Comparison of ENCODE assay signal across 2 cellular contexts in the genomic region with DNA sequence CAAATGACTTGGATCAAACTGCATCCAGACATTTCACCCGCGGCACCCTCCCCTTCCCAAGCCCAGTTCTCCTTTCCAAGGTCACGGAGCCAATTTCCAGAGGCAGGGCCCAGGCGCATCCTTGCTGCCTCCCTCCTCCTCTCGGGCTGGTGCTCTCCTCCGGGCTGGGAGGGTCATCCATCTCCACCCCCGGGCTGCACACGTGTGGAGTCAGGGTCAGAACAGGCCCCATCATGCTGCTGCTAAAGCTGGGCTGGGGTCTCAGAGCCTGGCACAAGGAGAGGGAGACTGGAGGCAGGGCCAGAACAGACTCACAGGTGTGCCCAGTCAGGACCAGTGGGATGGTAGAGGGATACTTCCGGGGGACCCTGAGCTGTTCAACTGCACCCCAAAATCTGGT.
TF ChIP-seq lines count a peak whose summit lies in the region.

No MANE protein-coding gene starts in this region.

TF ChIP-seq in K562, 482 proteins besides CTCF, POLR2A, EP300 and RAD21:
- TF ChIP-seq MAFK (IDR thresholded peaks at IDR 0.05; ENCODE audit: low read length) (peak; percentile 31; the same call in 1 of the 2 replicates), SMC3 (conservative IDR thresholded peaks at IDR 0.05; ENCODE audit: insufficient read depth, low read depth, low read length) (0 out of 2 replicates have a peak, but pooled peaks have one; percentile 8), TCF3 (CRISPR knock-in tag; IDR thresholded peaks at IDR 0.05) (no peak), SREBF1 (IDR thresholded peaks at IDR 0.05; ENCODE audit: borderline replicate concordance, low read depth, low read length) (0 out of 2 replicates have a peak, but pooled peaks have one; percentile 3), ZNF41 (CRISPR knock-in tag; conservative IDR thresholded peaks at IDR 0.05) (no peak), GTF2F1 (IDR thresholded peaks at IDR 0.05; ENCODE audit: low read depth, low read length) (peak; percentile 18; the same call in 1 of the 2 replicates), RCOR1 (IDR thresholded peaks at IDR 0.05; ENCODE audit: borderline replicate concordance in 1 of 2, low read depth in 2 of 2, low read length in 2 of 2) (0 out of 4 replicates have a peak, but pooled peaks of 1 of the 2 experiments have one; percentile 29)

TF ChIP-seq in H1, 55 proteins besides CTCF, POLR2A, EP300 and RAD21:
- TF ChIP-seq, protein P1, sequence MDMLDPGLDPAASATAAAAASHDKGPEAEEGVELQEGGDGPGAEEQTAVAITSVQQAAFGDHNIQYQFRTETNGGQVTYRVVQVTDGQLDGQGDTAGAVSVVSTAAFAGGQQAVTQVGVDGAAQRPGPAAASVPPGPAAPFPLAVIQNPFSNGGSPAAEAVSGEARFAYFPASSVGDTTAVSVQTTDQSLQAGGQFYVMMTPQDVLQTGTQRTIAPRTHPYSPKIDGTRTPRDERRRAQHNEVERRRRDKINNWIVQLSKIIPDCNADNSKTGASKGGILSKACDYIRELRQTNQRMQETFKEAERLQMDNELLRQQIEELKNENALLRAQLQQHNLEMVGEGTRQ (IDR thresholded peaks at IDR 0.05; ENCODE audit: low read length) = no peak
- TF ChIP-seq SIN3A (conservative IDR thresholded peaks at IDR 0.05 in 1 of 2, IDR thresholded peaks at IDR 0.05 in 1 of 2; ENCODE audit: low read depth in 1 of 2, low read length in 2 of 2) (no peak), RFX5 (IDR thresholded peaks at IDR 0.05; ENCODE audit: borderline replicate concordance, low read depth, low read length) (no peak), GABPA (IDR thresholded peaks at IDR 0.05; ENCODE audit: borderline replicate concordance, insufficient read depth, low read length) (no peak), CHD1 (IDR thresholded peaks at IDR 0.05; ENCODE audit: low read depth, low read length) (no peak), EZH2 (IDR thresholded peaks at IDR 0.05; ENCODE audit: low read depth, low read length, severe bottlenecking) (no peak), SP2 (IDR thresholded peaks at IDR 0.05; ENCODE audit: low read length) (no peak), ASH2L (IDR thresholded peaks at IDR 0.05; ENCODE audit: low read length) (no peak), GTF2F1 (IDR thresholded peaks at IDR 0.05; ENCODE audit: borderline replicate concordance, low read depth, low read length) (no peak), SRF (IDR thresholded peaks at IDR 0.05; ENCODE audit: low read depth, low read length) (no peak), EGR1 (IDR thresholded peaks at IDR 0.05; ENCODE audit: borderline replicate concordance, low read depth, low read length) (no peak)
